In the genomic region with DNA sequence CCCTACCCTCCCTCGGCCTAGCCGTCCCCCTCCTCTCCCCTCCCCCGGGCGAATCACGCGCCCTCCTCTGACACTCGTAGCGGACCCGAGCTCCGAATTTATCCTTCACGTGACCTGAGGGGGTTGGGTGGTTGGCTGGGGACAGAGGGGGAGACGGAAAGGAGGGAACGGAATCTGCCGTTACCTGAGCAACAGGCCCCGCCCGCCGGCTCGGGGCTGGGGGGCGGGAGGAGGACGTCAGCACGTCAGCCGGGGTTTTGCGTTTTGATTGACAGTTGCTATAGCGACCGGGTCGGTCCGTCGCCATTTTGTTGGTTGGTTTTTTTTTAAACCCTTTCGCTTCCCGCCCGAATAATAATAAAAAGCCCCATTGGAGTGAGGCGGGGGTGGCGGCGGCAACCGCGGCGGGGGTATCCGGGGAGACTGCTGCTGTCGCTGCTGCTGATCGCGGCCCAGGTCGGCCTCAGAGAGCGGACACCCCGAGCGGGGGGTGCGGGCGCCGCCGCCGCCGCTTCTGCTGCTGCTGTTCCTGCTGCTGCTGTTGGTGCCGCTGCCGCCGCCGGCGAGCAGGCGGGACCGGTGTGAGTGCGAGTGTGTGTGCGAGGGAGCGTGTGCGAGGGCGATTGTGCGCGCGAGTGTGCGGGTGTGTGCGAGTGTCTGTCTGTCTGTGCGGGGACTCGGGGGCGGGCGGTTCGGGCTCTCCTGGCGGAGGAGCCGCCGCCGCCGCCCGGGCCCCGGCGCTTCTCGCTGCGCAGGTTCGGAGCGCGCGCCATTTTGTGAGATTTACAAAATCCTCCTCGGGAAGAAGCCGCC, we compare ENCODE assay signal across 8 cellular contexts. TPM values are rescaled to one million over a fixed set of nuclear protein-coding genes. Genes with fewer than 3 reads are reported as not detected.
DNase-seq lines count a peak whose midpoint lies in the region; ATAC-seq and TF ChIP-seq lines count a peak whose summit lies in the region.

Gene DYRK1A (plus strand): TSS at position 286 of the 813 bp plus-strand sequence. CDS start 53,602 bp downstream, outside the sequence.

- H3K4me3 ChIP-seq in KMS-11 (IDR thresholded peaks at IDR 0.05; ENCODE audit: insufficient read depth, low read depth, low read length) (peak within 1 kb of the TSS; percentile 37), Peyer's patch (peak within 1 kb of the TSS; percentile 69 to 99 (median 96)), muscle layer of colon (ENCODE audit: low read depth in 1 of 2, low read length in 2 of 2) (peak within 1 kb of the TSS; percentile 93 to 95)

- H3K9me3 ChIP-seq in Peyer's patch (no peaks in the 10 kb centered on the region), muscle layer of colon (ENCODE audit: low read length) (no peaks in the 10 kb centered on the region)

- H3K4me2 ChIP-seq in KMS-11: peak within 1 kb of the TSS; percentile 86

- H3K4me1 ChIP-seq in KMS-11 (ENCODE audit: low read depth, poor library complexity, severe bottlenecking) (peaks cover 40% of the 10 kb centered on the region), Peyer's patch (peaks cover 0 to 36% (median 4%) of the 10 kb centered on the region in 4 donors), muscle layer of colon (ENCODE audit: insufficient read depth, low read length) (peaks cover 38% of the 10 kb centered on the region)

- H3K27ac ChIP-seq in KMS-11 (peak within 1 kb of the TSS; percentile 99), Peyer's patch (peak within 1 kb of the TSS; percentile 99 to 100 (median 100)), muscle layer of colon (ENCODE audit: low read depth, low read length) (peak within 1 kb of the TSS; percentile 95)

- H4K20me1 ChIP-seq in KMS-11 (ENCODE audit: insufficient read depth): peaks cover 35% of the 10 kb centered on the region

- ATAC-seq in GM21737 (IDR thresholded peaks at IDR 0.05; ENCODE audit: unreplicated experiment): peak; percentile 60
- peak; percentile 92 for ATAC-seq in esophagus mucosa

- peak; percentile 56 to 69 for TF ChIP-seq POLR2A in Peyer's patch (IDR thresholded peaks at IDR 0.05)

- TF ChIP-seq CTCF in KMS-11 (conservative IDR thresholded peaks at IDR 0.05; ENCODE audit: low read depth, low read length): no peak
- peak in 1 of 6 experiments; percentile 12 for TF ChIP-seq CTCF in Peyer's patch (IDR thresholded peaks at IDR 0.05)

- H3K27me3 ChIP-seq in KMS-11 (ENCODE audit: insufficient read depth, low read depth) (no peaks in the 10 kb centered on the region), Peyer's patch (no peaks in the 10 kb centered on the region), muscle layer of colon (ENCODE audit: control insufficient read depth in 1 of 2, insufficient read depth in 2 of 2, low read length in 2 of 2) (no peaks in the 10 kb centered on the region)

- peak within 1 kb of the TSS; percentile 98 for H3K9ac ChIP-seq in KMS-11
- H3K9ac ChIP-seq in muscle layer of colon (ENCODE audit: low read length): peak within 1 kb of the TSS; percentile 84

- H3K36me3 ChIP-seq in KMS-11 (ENCODE audit: insufficient read depth): no peaks in the 10 kb centered on the region
- H3K36me3 ChIP-seq in Peyer's patch: no peaks in the 10 kb centered on the region
- H3K36me3 ChIP-seq in muscle layer of colon (ENCODE audit: insufficient read depth, low read length): no peaks in the 10 kb centered on the region

- DNase-seq in DMS53 treated with DMSO at 0.1 percent for 48 hours (lab: John Stamatoyannopoulos, UW; ENCODE audit: unreplicated experiment) (peak; percentile 87), Peyer's patch (peak; percentile 97 to 99 (median 98))
- DNase-seq in activated T-cell treated with anti-CD3 and anti-CD28 coated beads, Interleukin-2, amount 50 U/mL, for 48 hours: peak; percentile 97 to 98
- DNase-seq in stimulated activated CD8-positive, alpha-beta memory T cell treated with anti-CD3 and anti-CD28 coated beads, Interleukin-7, amount 100 ng/mL, for 24 hours (ENCODE audit: low read depth): peak; percentile 95

- H3K79me2 ChIP-seq in KMS-11 (ENCODE audit: insufficient read depth, low read depth): peaks cover 40% of the 10 kb centered on the region

- peak within 1 kb of the TSS; percentile 84 for H2AFZ ChIP-seq in KMS-11 (ENCODE audit: low read depth)

RNA-seq across cellular contexts. Expression of gene DYRK1A, which starts in this region (rescaled TPM):
- total RNA-seq in Peyer's patch (100 to 1,000 TPM in 1 of 4 donors, 10 to 100 TPM in 3; 68.8 to 133 (median 81.3) TPM), esophagus mucosa (32.7 TPM)

Comparison
In these comparisons a context has a peak if more than half of its experiments do, and no peak if none do; other contexts are left out.
1. Peak in every context shown above with its lines: DNase-seq, ATAC-seq, H3K4me3 ChIP-seq and H3K27ac ChIP-seq.
2. H3K4me3 ChIP-seq: peak in every context shown above with its lines; median percentile 96 in Peyer's patch; 94 in muscle layer of colon; 37 in KMS-11.